Comparison of ENCODE assay signal across 2 cellular contexts in the genomic region with DNA sequence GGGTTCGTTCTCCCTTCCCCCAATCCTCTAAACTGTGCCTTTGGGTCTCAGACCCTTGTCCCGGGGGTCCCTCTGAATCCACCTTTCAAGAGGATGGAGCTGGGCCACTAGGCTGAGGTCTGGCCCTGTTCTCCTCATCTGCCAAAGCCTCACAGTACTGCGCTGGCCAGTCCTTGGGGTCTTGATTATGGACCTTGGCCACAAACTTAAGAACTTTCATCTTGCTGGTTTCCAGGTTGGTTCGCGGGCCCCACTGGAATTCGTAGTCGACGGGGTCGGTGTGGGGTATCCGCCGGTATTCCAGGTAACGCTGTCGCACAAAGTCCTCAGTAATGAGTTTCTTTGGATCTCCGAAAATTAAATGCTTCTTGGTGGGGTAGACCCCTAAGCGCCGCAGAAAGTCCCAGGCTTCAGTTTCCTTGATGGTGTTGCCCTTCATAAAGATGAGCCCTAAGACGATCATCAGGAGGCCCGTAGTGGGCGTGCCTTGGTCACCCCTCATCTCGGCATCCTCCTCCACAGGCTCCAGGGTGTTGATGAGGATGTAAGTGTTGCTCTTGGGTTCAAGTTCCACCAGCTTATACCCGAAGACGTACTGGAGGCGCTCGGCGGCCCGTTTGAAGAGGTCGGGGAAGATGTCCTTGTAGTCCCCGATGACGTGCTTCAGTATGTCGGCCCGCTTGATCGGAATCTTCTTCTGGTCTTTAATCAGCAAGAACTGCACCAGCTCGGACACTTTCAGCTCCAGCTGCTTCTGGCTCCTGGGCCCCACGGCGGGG.
TF ChIP-seq lines count a peak whose summit lies in the region.

No MANE protein-coding gene starts in this region.

TF ChIP-seq in HEK293T, 16 proteins besides CTCF, POLR2A, EP300 and RAD21:
- TF ChIP-seq FOXM1 (IDR thresholded peaks at IDR 0.05; ENCODE audit: borderline replicate concordance) (no peak), CTBP1 (IDR thresholded peaks at IDR 0.05; ENCODE audit: borderline replicate concordance) (no peak), ARNT (IDR thresholded peaks at IDR 0.05) (no peak), HDGF (IDR thresholded peaks at IDR 0.05; ENCODE audit: borderline replicate concordance) (no peak), FOXK2 (IDR thresholded peaks at IDR 0.05) (no peak)

TF ChIP-seq in endothelial cell of umbilical vein, 7 proteins besides CTCF, POLR2A, EP300 and RAD21:
- TF ChIP-seq GATA2 (IDR thresholded peaks at IDR 0.05; ENCODE audit: insufficient read depth, insufficient read length, low read depth, low read length) (no peak), JUN (IDR thresholded peaks at IDR 0.05; ENCODE audit: borderline replicate concordance, insufficient read depth, insufficient read length, low read depth) (no peak), EZH2 (IDR thresholded peaks at IDR 0.05; ENCODE audit: borderline replicate concordance, low read depth, low read length, severe bottlenecking) (no peak), FOS (IDR thresholded peaks at IDR 0.05; ENCODE audit: borderline replicate concordance, insufficient read depth, low read length) (no peak), MYC (IDR thresholded peaks at IDR 0.05; ENCODE audit: low read depth, low read length) (no peak), POLR2AphosphoS5 (IDR thresholded peaks at IDR 0.05; ENCODE audit: insufficient read depth, low read depth, low read length) (no peak)
- TF ChIP-seq, protein P1, sequence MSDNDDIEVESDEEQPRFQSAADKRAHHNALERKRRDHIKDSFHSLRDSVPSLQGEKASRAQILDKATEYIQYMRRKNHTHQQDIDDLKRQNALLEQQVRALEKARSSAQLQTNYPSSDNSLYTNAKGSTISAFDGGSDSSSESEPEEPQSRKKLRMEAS (IDR thresholded peaks at IDR 0.05; ENCODE audit: insufficient read depth, insufficient read length): no peak
